16 cellular contexts compared by ENCODE assay signal in the genomic region with DNA sequence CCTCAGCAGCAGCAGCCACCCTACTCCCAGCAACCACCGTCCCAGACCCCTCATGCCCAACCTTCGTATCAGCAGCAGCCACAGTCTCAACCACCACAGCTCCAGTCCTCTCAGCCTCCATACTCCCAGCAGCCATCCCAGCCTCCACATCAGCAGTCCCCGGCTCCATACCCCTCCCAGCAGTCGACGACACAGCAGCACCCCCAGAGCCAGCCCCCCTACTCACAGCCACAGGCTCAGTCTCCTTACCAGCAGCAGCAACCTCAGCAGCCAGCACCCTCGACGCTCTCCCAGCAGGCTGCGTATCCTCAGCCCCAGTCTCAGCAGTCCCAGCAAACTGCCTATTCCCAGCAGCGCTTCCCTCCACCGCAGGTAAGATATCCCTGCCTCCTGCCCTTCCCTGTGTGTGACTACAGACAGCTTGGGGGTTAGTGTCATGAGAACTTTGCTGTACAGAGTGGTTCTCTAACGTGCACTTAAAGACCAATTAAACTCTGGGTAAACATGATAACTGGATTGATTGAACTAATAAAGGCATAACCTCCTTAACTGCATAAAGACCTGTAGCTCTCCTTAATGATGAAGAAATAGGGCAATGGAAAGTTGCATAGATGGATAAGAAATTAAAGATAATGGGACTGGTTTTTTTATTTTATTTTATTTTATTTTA. TPM values are rescaled to one million over a fixed set of nuclear protein-coding genes. Genes with fewer than 3 reads are reported as not detected.
A peak's percentile ranks its signal among the peaks of the same experiment; 100 is the strongest.
DNase-seq lines count a peak whose midpoint lies in the region; ATAC-seq and TF ChIP-seq lines count a peak whose summit lies in the region.
"Had no signal": no experiment of that assay in that cellular context is flagged by ENCODE, and none has a peak within 500 bp of the region (broad histone marks: within the 10 kb centered on the region; RNA-seq: fewer than 3 reads in every experiment).

No MANE protein-coding gene starts in this region.

- no peak for DNase-seq in activated naive CD4-positive, alpha-beta T cell treated with anti-CD3 and anti-CD28 coated beads, Interleukin-2, amount 10 ng/mL, durations not matched to agents 7 days and 5 days
- DNase-seq in activated naive CD4-positive, alpha-beta T cell treated with Interleukin-2 at 50 U/mL for 16 hours, result no peak
- no peak for DNase-seq in activated CD8-positive, alpha-beta T cell treated with anti-CD3 and anti-CD28 coated beads for 36 hours
- DNase-seq in glutamatergic neuron (no peak), smooth muscle cell (lab: John Stamatoyannopoulos, UW; ENCODE audit: unreplicated experiment) (no peak), HuH-7.5 (ENCODE audit: low spot score) (no peak), HAP-1 (ENCODE audit: low spot score in 2 of 2) (no peak)
- DNase-seq: activated CD8-positive, alpha-beta memory T cell treated with anti-CD3 and anti-CD28 coated beads, Interleukin-2, amount 10 ng/mL, durations not matched to agents 7 days and 5 days; dermis blood vessel endothelial cell; hypothalamus; left lung; NCI-H2227 treated with DMSO at 0.1 percent for 48 hours had no signal

- H4K20me1 ChIP-seq in smooth muscle cell (ENCODE audit: low read depth), result peaks cover 96% of the 10 kb centered on the region

- TF ChIP-seq CTCF in activated CD8-positive, alpha-beta T cell treated with anti-CD3 and anti-CD28 coated beads for 36 hours (IDR thresholded peaks at IDR 0.05), result no peak
- TF ChIP-seq CTCF in glutamatergic neuron (IDR thresholded peaks at IDR 0.05; ENCODE audit: partially characterized antibody, unreplicated experiment) (no peak), smooth muscle cell (IDR thresholded peaks at IDR 0.05; ENCODE audit: borderline replicate concordance, insufficient read depth, poor library complexity, severe bottlenecking) (no peak)

- H3K36me3 Mint-ChIP-seq in activated naive CD4-positive, alpha-beta T cell treated with anti-CD3 and anti-CD28 coated beads, Interleukin-2, amount 10 ng/mL, durations not matched to agents 7 days and 5 days, result peaks cover 66% of the 10 kb centered on the region
- peaks cover 69% of the 10 kb centered on the region for H3K36me3 Mint-ChIP-seq in activated CD8-positive, alpha-beta T cell treated with anti-CD3 and anti-CD28 coated beads for 36 hours (ENCODE audit: low read depth)
- no peaks in the 10 kb centered on the region for H3K36me3 Mint-ChIP-seq in glutamatergic neuron (ENCODE audit: unreplicated experiment)

- H3K4me1 Mint-ChIP-seq in activated naive CD4-positive, alpha-beta T cell treated with anti-CD3 and anti-CD28 coated beads, Interleukin-2, amount 10 ng/mL, durations not matched to agents 7 days and 5 days, result peaks cover 63% of the 10 kb centered on the region
- peaks cover 82% of the 10 kb centered on the region for H3K4me1 Mint-ChIP-seq in activated CD8-positive, alpha-beta T cell treated with anti-CD3 and anti-CD28 coated beads for 36 hours (ENCODE audit: low read depth)
- H3K4me1 Mint-ChIP-seq in glutamatergic neuron (ENCODE audit: low read depth, unreplicated experiment), result peaks cover 29% of the 10 kb centered on the region

- no peak overlapping the region for H2AFZ ChIP-seq in smooth muscle cell (ENCODE audit: low read depth)

- no peaks in the 10 kb centered on the region for H3K9me3 Mint-ChIP-seq in activated naive CD4-positive, alpha-beta T cell treated with anti-CD3 and anti-CD28 coated beads, Interleukin-2, amount 10 ng/mL, durations not matched to agents 7 days and 5 days
- no peaks in the 10 kb centered on the region for H3K9me3 Mint-ChIP-seq in activated CD8-positive, alpha-beta T cell treated with anti-CD3 and anti-CD28 coated beads for 36 hours
- H3K9me3 Mint-ChIP-seq in glutamatergic neuron (ENCODE audit: unreplicated experiment), result peaks cover 3% of the 10 kb centered on the region

- peak overlapping the region; percentile 51 for H3K4me2 ChIP-seq in smooth muscle cell

- WGBS in smooth muscle cell (ENCODE audit: low lambda C conversion rate), result 91% methylated on average over 11 of the region's 11 CpGs

- H3K4me3 Mint-ChIP-seq in activated naive CD4-positive, alpha-beta T cell treated with anti-CD3 and anti-CD28 coated beads, Interleukin-2, amount 10 ng/mL, durations not matched to agents 7 days and 5 days, result no peak overlapping the region
- H3K4me3 Mint-ChIP-seq in activated CD8-positive, alpha-beta T cell treated with anti-CD3 and anti-CD28 coated beads for 36 hours, result no peak overlapping the region
- no peak overlapping the region for H3K4me3 Mint-ChIP-seq in glutamatergic neuron (ENCODE audit: unreplicated experiment)
- H3K4me3 Mint-ChIP-seq: activated CD8-positive, alpha-beta memory T cell treated with anti-CD3 and anti-CD28 coated beads, Interleukin-2, amount 10 ng/mL, durations not matched to agents 7 days and 5 days had no signal

- intact Hi-C loops in activated CD8-positive, alpha-beta T cell treated with anti-CD3 and anti-CD28 coated beads for 36 hours (cut with micrococcal nuclease), result no loop called here

- H3K27me3 Mint-ChIP-seq in activated naive CD4-positive, alpha-beta T cell treated with anti-CD3 and anti-CD28 coated beads, Interleukin-2, amount 10 ng/mL, durations not matched to agents 7 days and 5 days, result no peaks in the 10 kb centered on the region
- H3K27me3 Mint-ChIP-seq in activated CD8-positive, alpha-beta T cell treated with anti-CD3 and anti-CD28 coated beads for 36 hours, result no peaks in the 10 kb centered on the region
- peaks cover 4% of the 10 kb centered on the region for H3K27me3 Mint-ChIP-seq in glutamatergic neuron (ENCODE audit: unreplicated experiment)
- H3K27me3 Mint-ChIP-seq: activated CD8-positive, alpha-beta memory T cell treated with anti-CD3 and anti-CD28 coated beads, Interleukin-2, amount 10 ng/mL, durations not matched to agents 7 days and 5 days had no signal

- peaks cover 6% of the 10 kb centered on the region for H3F3A ChIP-seq in smooth muscle cell (ENCODE audit: low read depth)

- H3K4me3 ChIP-seq in smooth muscle cell (no peak overlapping the region), HAP-1 (no peak overlapping the region)
- H3K4me3 ChIP-seq: left lung, SJCRH30, skin epidermis had no signal

- H3K9me3 ChIP-seq in smooth muscle cell (replicated peaks; ENCODE audit: low read depth), result no peaks in the 10 kb centered on the region
- no peaks in the 10 kb centered on the region for H3K9me3 ChIP-seq in HAP-1
- H3K9me3 ChIP-seq: left lung, SJCRH30 had no signal

- no peaks in the 10 kb centered on the region for H3K36me3 ChIP-seq in smooth muscle cell (ENCODE audit: low read depth)
- H3K36me3 ChIP-seq in HAP-1 (replicated peaks), result peaks cover 67% of the 10 kb centered on the region

- no peak for ATAC-seq in activated CD8-positive, alpha-beta T cell treated with anti-CD3 and anti-CD28 coated beads for 36 hours
- no peak for ATAC-seq in GM21723 (IDR thresholded peaks at IDR 0.05; ENCODE audit: unreplicated experiment)
- ATAC-seq: activated CD8-positive, alpha-beta memory T cell treated with anti-CD3 and anti-CD28 coated beads, Interleukin-2, amount 10 ng/mL, durations not matched to agents 7 days and 5 days; left lung had no signal

- CTCF ChIA-PET in activated naive CD4-positive, alpha-beta T cell treated with anti-CD3 and anti-CD28 coated beads, Interleukin-2, amount 10 ng/mL, durations not matched to agents 7 days and 5 days (lab: Charles Lee), result no interaction called here
- CTCF ChIA-PET in activated CD8-positive, alpha-beta T cell treated with anti-CD3 and anti-CD28 coated beads for 36 hours (lab: Charles Lee), result interaction anchor here (3.5 kb wide), 1 partner anchor 29 kb away, joined by 15 read pairs; no protein-coding TSS in a partner anchor

- POLR2A ChIA-PET in activated CD8-positive, alpha-beta T cell treated with anti-CD3 and anti-CD28 coated beads for 36 hours (lab: Charles Lee), result interaction anchor here (0.6 to 12.7 kb wide), 7 partner anchors 8 to 67 kb away, joined by 3 to 123 read pairs (median 5); a partner anchor contains a TSS

- H3K9ac ChIP-seq in smooth muscle cell (ENCODE audit: low read depth), result no peak overlapping the region
- H3K9ac ChIP-seq: KMS-11 had no signal

- peak overlapping the region; percentile 75 for H3K27ac ChIP-seq in smooth muscle cell (ENCODE audit: low read depth)
- H3K27ac ChIP-seq: KMS-11, left lung, skin epidermis had no signal

- peaks cover 93% of the 10 kb centered on the region for H3K79me2 ChIP-seq in smooth muscle cell (ENCODE audit: low read depth)

- in situ Hi-C loops in HAP-1 (cut with MboI; ENCODE audit: low sequenced_read_pairs), result no loop called here

- H3K27me3 ChIP-seq in smooth muscle cell (ENCODE audit: low read depth) (no peaks in the 10 kb centered on the region), HAP-1 (ENCODE audit: low read depth) (no peaks in the 10 kb centered on the region)
- H3K27me3 ChIP-seq: left lung, SJCRH30 had no signal

- H3K27ac Mint-ChIP-seq in activated naive CD4-positive, alpha-beta T cell treated with anti-CD3 and anti-CD28 coated beads, Interleukin-2, amount 10 ng/mL, durations not matched to agents 7 days and 5 days, result peak overlapping the region; percentile 62
- peak overlapping the region; percentile 40 for H3K27ac Mint-ChIP-seq in activated CD8-positive, alpha-beta T cell treated with anti-CD3 and anti-CD28 coated beads for 36 hours
- peak overlapping the region; percentile 66 for H3K27ac Mint-ChIP-seq in glutamatergic neuron (ENCODE audit: unreplicated experiment)
- H3K27ac Mint-ChIP-seq: activated CD8-positive, alpha-beta memory T cell treated with anti-CD3 and anti-CD28 coated beads, Interleukin-2, amount 10 ng/mL, durations not matched to agents 7 days and 5 days had no signal

- H3K4me1 ChIP-seq in smooth muscle cell (ENCODE audit: low read depth) (peaks cover 12% of the 10 kb centered on the region), HAP-1 (no peaks in the 10 kb centered on the region)

RNA-seq across cellular contexts. Expression of a gene that starts 35.6 kb away (rescaled TPM):
- 10 to 100 TPM; 82.4 to 84.9 TPM for total RNA-seq in activated CD8-positive, alpha-beta T cell treated with anti-CD3 and anti-CD28 coated beads for 36 hours
- 187 TPM for total RNA-seq in glutamatergic neuron (ENCODE audit: unreplicated experiment)
- 30.4 and 33.1 TPM in 2 replicates for total RNA-seq in smooth muscle cell
- polyA plus RNA-seq in smooth muscle cell, result 17.5 and 24.9 TPM in 2 replicates

RNA-seq across cellular contexts. Expression of a gene that starts 56.4 kb away (rescaled TPM):
- 10 to 100 TPM; 21.2 to 23.9 TPM for total RNA-seq in activated CD8-positive, alpha-beta T cell treated with anti-CD3 and anti-CD28 coated beads for 36 hours
- total RNA-seq in glutamatergic neuron (ENCODE audit: unreplicated experiment) (6.7 TPM), smooth muscle cell (9.9 and 13.8 TPM in 2 replicates)
- polyA plus RNA-seq in smooth muscle cell, result 8.7 and 9.4 TPM in 2 replicates
